25 cellular contexts compared by ENCODE assay signal in the genomic region with DNA sequence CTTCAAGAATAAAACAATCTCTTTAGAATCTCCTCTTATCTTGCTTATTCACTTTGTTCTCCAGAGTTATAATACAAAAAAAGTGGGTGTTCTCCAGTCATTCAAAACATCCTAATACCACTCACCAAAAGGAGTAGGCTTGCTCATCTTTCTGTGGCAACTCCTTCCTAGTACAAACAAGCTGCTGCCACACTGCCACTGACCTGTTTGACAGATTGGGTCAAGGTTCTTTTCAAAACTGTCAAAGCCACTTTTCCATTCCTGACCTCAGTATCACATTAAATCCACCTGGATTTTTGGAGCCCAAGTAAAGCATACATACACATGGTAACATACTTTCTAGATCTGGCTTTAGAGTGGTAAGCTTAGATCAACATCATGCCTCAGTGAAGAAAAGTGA. TPM values are rescaled to one million over a fixed set of nuclear protein-coding genes. Genes with fewer than 3 reads are reported as not detected.
DNase-seq lines count a peak whose midpoint lies in the region; ATAC-seq, FAIRE-seq and TF ChIP-seq lines count a peak whose summit lies in the region.
"Had no signal": no experiment of that assay in that cellular context is flagged by ENCODE, and none has a peak within 500 bp of the region (broad histone marks: within the 10 kb centered on the region; RNA-seq: fewer than 3 reads in every experiment).

No MANE protein-coding gene starts in this region.

- peaks cover 11 to 31% of the 10 kb centered on the region in 2 experiments; a peak in 4 of 5 replicates for H3K36me3 ChIP-seq in HepG2 (replicated peaks in 1 of 2; ENCODE audit: control insufficient read depth in 1 of 2, insufficient read depth in 2 of 2, low read length in 2 of 2)
- H3K36me3 ChIP-seq in right lobe of liver: peaks cover 0 to 2% (median 0%) of the 10 kb centered on the region in 4 donors
- H3K36me3 ChIP-seq in Peyer's patch: peaks cover 0 to 61% (median 0%) of the 10 kb centered on the region in 3 donors
- H3K36me3 ChIP-seq in lower lobe of right lung: peaks cover 63% of the 10 kb centered on the region

- no peak overlapping the region for H3K4me3 ChIP-seq in HepG2 (replicated peaks in 1 of 3; ENCODE audit: insufficient read depth in 1 of 3, low read depth in 2 of 3, low read length in 3 of 3)
- no peak overlapping the region for H3K4me3 ChIP-seq in right lobe of liver
- H3K4me3 ChIP-seq in Peyer's patch: no peak overlapping the region
- no peak overlapping the region for H3K4me3 ChIP-seq in lower lobe of right lung
- H3K4me3 ChIP-seq: A549; BLaER1 treated with 17β-estradiol and CSF1 and Interleukin-3, amounts not matched to agents 10 nM and 100 nM; GM12878 had no signal

- DNase-seq in D721Med (ENCODE audit: insufficient read length, low spot score): no peak
- peak; percentile 22 for DNase-seq in amniotic epithelial cell (ENCODE audit: low read depth)
- DNase-seq in HepG2 (ENCODE audit: low spot score): peak; percentile 42
- no peak for DNase-seq in right lobe of liver
- DNase-seq in Peyer's patch: no peak
- no peak for DNase-seq in lower lobe of right lung
- DNase-seq: AML-193; Caco-2; Calu3; CD4-positive, alpha-beta T cell; CD8-positive, alpha-beta T cell; DMS 273 treated with DMSO at 0.1 percent for 48 hours; DMS153; DMS53; DMS79; DND-41; EL; GDM1 had no signal

- H2AFZ ChIP-seq in HepG2 (ENCODE audit: low read length): no peak overlapping the region

- POLR2A ChIA-PET in HepG2 (lab: Yijun Ruan, JAX): no interaction called here

- H3K4me1 ChIP-seq in HepG2 (ENCODE audit: insufficient read depth, low read length) (peaks cover 19% of the 10 kb centered on the region), right lobe of liver (peaks cover 0 to 12% (median 2%) of the 10 kb centered on the region in 4 donors), Peyer's patch (no peaks in the 10 kb centered on the region), lower lobe of right lung (no peaks in the 10 kb centered on the region)
- H3K4me1 ChIP-seq: BLaER1 treated with 17β-estradiol and CSF1 and Interleukin-3, amounts not matched to agents 10 nM and 100 nM; Caco-2 had no signal

- in situ Hi-C loops in HepG2 (cut with HindIII; ENCODE audit: extremely low pct_ligation_motif_present, low pct_unique_long_range_greater_than_20kb): no loop called here

- H3K27me3 ChIP-seq in HepG2 (ENCODE audit: control insufficient read depth in 1 of 2, insufficient read depth in 2 of 2, low read length in 2 of 2): no peaks in the 10 kb centered on the region
- no peaks in the 10 kb centered on the region for H3K27me3 ChIP-seq in right lobe of liver
- H3K27me3 ChIP-seq in Peyer's patch: no peaks in the 10 kb centered on the region
- H3K27me3 ChIP-seq in lower lobe of right lung (ENCODE audit: low read depth): no peaks in the 10 kb centered on the region
- H3K27me3 ChIP-seq: BLaER1 treated with 17β-estradiol and CSF1 and Interleukin-3, amounts not matched to agents 10 nM and 100 nM had no signal

- no peak overlapping the region for H3K4me2 ChIP-seq in HepG2 (ENCODE audit: low read depth, low read length)
- H3K4me2 ChIP-seq: A549; BLaER1 treated with 17β-estradiol and CSF1 and Interleukin-3, amounts not matched to agents 10 nM and 100 nM had no signal

- FAIRE-seq in D721Med (lab: Jason Lieb, UNC) (peak; percentile 11), HepG2 (lab: Jason Lieb, UNC) (peak; percentile 21)
- FAIRE-seq: A549, GM12878, GM19239 had no signal

- H4K20me1 ChIP-seq in HepG2 (ENCODE audit: insufficient read depth, low read length): no peaks in the 10 kb centered on the region
- H4K20me1 ChIP-seq: BLaER1 treated with 17β-estradiol and CSF1 and Interleukin-3, amounts not matched to agents 10 nM and 100 nM had no signal

- TF ChIP-seq POLR2A in HepG2 (IDR thresholded peaks at IDR 0.05; ENCODE audit: insufficient read depth in 1 of 2, low read depth in 2 of 2, low read length in 2 of 2): no peak
- no peak for TF ChIP-seq POLR2A in right lobe of liver (IDR thresholded peaks at IDR 0.05)
- TF ChIP-seq POLR2A in Peyer's patch (IDR thresholded peaks at IDR 0.05): no peak

- H3K27ac ChIP-seq in HepG2 (ENCODE audit: extremely low read length, insufficient read depth, low read length): no peak overlapping the region
- no peak overlapping the region for H3K27ac ChIP-seq in right lobe of liver
- H3K27ac ChIP-seq in Peyer's patch: no peak overlapping the region
- no peak overlapping the region for H3K27ac ChIP-seq in lower lobe of right lung
- H3K27ac ChIP-seq: 22Rv1; A549; BLaER1 treated with 17β-estradiol and CSF1 and Interleukin-3, amounts not matched to agents 10 nM and 100 nM; C4-2B had no signal

- TF ChIP-seq CTCF in D721Med (IDR thresholded peaks at IDR 0.05; ENCODE audit: insufficient read depth, missing control alignments) (no peak), HepG2 (CRISPR knock-in tag; IDR thresholded peaks at IDR 0.05) (no peak), right lobe of liver (IDR thresholded peaks at IDR 0.05) (no peak), Peyer's patch (IDR thresholded peaks at IDR 0.05) (no peak), lower lobe of right lung (IDR thresholded peaks at IDR 0.05) (no peak)

- H3K9me3 ChIP-seq in HepG2 (ENCODE audit: low read length) (peaks cover 27% of the 10 kb centered on the region), right lobe of liver (no peaks in the 10 kb centered on the region), Peyer's patch (no peaks in the 10 kb centered on the region), lower lobe of right lung (no peaks in the 10 kb centered on the region)

- intact Hi-C loops in HepG2 (cut with micrococcal nuclease; ENCODE audit: unreplicated experiment) (no loop called here), right lobe of liver (cut with DNase I) (no loop called here), lower lobe of right lung (cut with DNase I) (no loop called here)

- TF ChIP-seq EP300 in HepG2 (IDR thresholded peaks at IDR 0.05; ENCODE audit: low read depth in 2 of 2, low read length in 2 of 2): 0 out of 4 replicates have a peak, but pooled peaks of 1 of the 2 experiments have one; percentile 7
- no peak for TF ChIP-seq EP300 in HepG2 (CRISPR knock-in tag; IDR thresholded peaks at IDR 0.05; ENCODE audit: borderline replicate concordance)

- H3K79me2 ChIP-seq in HepG2 (ENCODE audit: insufficient read depth, low read length): no peaks in the 10 kb centered on the region

- CTCF ChIA-PET in HepG2 (lab: Yijun Ruan, JAX; ENCODE audit: low intra/inter-chr PET ratio, low total read pairs): no interaction called here

- no TSS peak for BruUV-seq in HepG2 (replicated peaks; lab: Mats Ljungman, UMichigan)

- no peak overlapping the region for H3K9ac ChIP-seq in HepG2 (ENCODE audit: insufficient read depth, low read depth, low read length)
- H3K9ac ChIP-seq: BLaER1 treated with 17β-estradiol and CSF1 and Interleukin-3, amounts not matched to agents 10 nM and 100 nM had no signal

- no peak for TF ChIP-seq RAD21 in HepG2 (CRISPR knock-in tag; IDR thresholded peaks at IDR 0.05)

- ATAC-seq in HepG2 (peak; percentile 76), right lobe of liver (peak; percentile 71 to 81 (median 75)), GM21786 (IDR thresholded peaks at IDR 0.05; ENCODE audit: unreplicated experiment) (no peak), lower lobe of right lung (no peak)
- ATAC-seq: A549; CD8-positive, alpha-beta T cell; GM12878 had no signal

TF ChIP-seq in HepG2, 621 proteins besides CTCF, POLR2A, EP300 and RAD21 (continues in another document):
- TF ChIP-seq, protein P1, sequence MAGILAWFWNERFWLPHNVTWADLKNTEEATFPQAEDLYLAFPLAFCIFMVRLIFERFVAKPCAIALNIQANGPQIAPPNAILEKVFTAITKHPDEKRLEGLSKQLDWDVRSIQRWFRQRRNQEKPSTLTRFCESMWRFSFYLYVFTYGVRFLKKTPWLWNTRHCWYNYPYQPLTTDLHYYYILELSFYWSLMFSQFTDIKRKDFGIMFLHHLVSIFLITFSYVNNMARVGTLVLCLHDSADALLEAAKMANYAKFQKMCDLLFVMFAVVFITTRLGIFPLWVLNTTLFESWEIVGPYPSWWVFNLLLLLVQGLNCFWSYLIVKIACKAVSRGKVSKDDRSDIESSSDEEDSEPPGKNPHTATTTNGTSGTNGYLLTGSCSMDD (CRISPR knock-in tag; IDR thresholded peaks at IDR 0.05): no peak
- peak in 1 of 2 experiments; percentile 33; a peak in 1 of 4 replicates for TF ChIP-seq NR2F1 (CRISPR knock-in tag; IDR thresholded peaks at IDR 0.05)

RNA-seq across cellular contexts. Expression of a gene that starts 59.8 kb away (rescaled TPM):
- total RNA-seq in HepG2 (2016; rRNA removed; fragmentation: Illumina TruSeq; extraction: Trizol): 8.1 and 13.4 TPM in 2 replicates
- total RNA-seq in HepG2 (2016; cell fraction: cytosol; rRNA removed; fragmentation: Illumina TruSeq; extraction: Trizol; ENCODE audit: low read depth): 2.1 and 2.4 TPM in 2 replicates
- 8.6 and 12.8 TPM in 2 replicates for total RNA-seq in HepG2 (2016; cell fraction: insoluble cytoplasmic fraction; rRNA removed; fragmentation: Illumina TruSeq; extraction: Trizol)
- total RNA-seq in HepG2 (2016; cell fraction: membrane; rRNA removed; fragmentation: Illumina TruSeq; extraction: Trizol): 2.4 and 4.2 TPM in 2 replicates
- 5.9 and 7.9 TPM in 2 replicates for total RNA-seq in HepG2 (2016; cell fraction: nucleus; rRNA removed; fragmentation: Illumina TruSeq; extraction: Trizol)
- polyA plus RNA-seq in HepG2 (2011; rRNA removed): 14.0 and 15.9 TPM in 2 replicates
- 11.2 and 13.4 TPM in 2 replicates for polyA plus RNA-seq in HepG2 (2011; cell fraction: cytosol; rRNA removed)
- polyA plus RNA-seq in HepG2 (2011; cell fraction: nucleus; rRNA removed): 11.2 and 11.4 TPM in 2 replicates
- 6.6 and 9.2 TPM in 2 replicates for polyA plus RNA-seq in HepG2 (2012)
- polyA plus RNA-seq in HepG2 (2016; cell fraction: cytosol; fragmentation: Illumina TruSeq; extraction: Trizol; ENCODE audit: low read depth): 0.85 and 0.88 TPM in 2 replicates
- 7.8 and 9.3 TPM in 2 replicates for polyA plus RNA-seq in HepG2 (2016; cell fraction: insoluble cytoplasmic fraction; fragmentation: Illumina TruSeq; extraction: Trizol; ENCODE audit: low read depth)
- 1.2 and 1.6 TPM in 2 replicates for polyA plus RNA-seq in HepG2 (2016; cell fraction: membrane; fragmentation: Illumina TruSeq; extraction: Trizol; ENCODE audit: low read depth)
- 5.5 and 6.6 TPM in 2 replicates for polyA plus RNA-seq in HepG2 (2016; cell fraction: nucleus; fragmentation: Illumina TruSeq; extraction: Trizol; ENCODE audit: insufficient read depth, low read depth)
- 16.6 and 20.1 TPM in 2 replicates for polyA minus RNA-seq in HepG2 (2011; rRNA and poly(A)+ RNA removed; ENCODE audit: low replicate concordance)
- polyA minus RNA-seq in HepG2 (2011; cell fraction: cytosol; rRNA and poly(A)+ RNA removed): 11.6 and 12.2 TPM in 2 replicates
- polyA minus RNA-seq in HepG2 (2011; cell fraction: nucleus; rRNA and poly(A)+ RNA removed): 21.9 and 31.0 TPM in 2 replicates
- 1 to 10 TPM in 4 of 6 experiments, under 1 TPM in 2; 0.74 to 1.6 (median 1.1) TPM for total RNA-seq in right lobe of liver
- total RNA-seq in Peyer's patch: 10 to 100 TPM in 3 of 4 donors, 1 to 10 TPM in 1; 9.6 to 18.2 (median 14.6) TPM
- total RNA-seq in lower lobe of right lung: 10.8 TPM

Comparison
In these comparisons a context has a peak if more than half of its experiments do, and no peak if none do; other contexts are left out.
1. DNase-seq: peak in amniotic epithelial cell (single experiment) and HepG2 (single experiment); none in D721Med (single experiment), right lobe of liver (0 of 3), Peyer's patch (0 of 3) and lower lobe of right lung (single experiment).
2. ATAC-seq: peak in HepG2 (single experiment) and right lobe of liver (4 of 4); none in GM21786 (single experiment) and lower lobe of right lung (0 of 2).